11 cellular contexts compared by ENCODE assay signal in the genomic region with DNA sequence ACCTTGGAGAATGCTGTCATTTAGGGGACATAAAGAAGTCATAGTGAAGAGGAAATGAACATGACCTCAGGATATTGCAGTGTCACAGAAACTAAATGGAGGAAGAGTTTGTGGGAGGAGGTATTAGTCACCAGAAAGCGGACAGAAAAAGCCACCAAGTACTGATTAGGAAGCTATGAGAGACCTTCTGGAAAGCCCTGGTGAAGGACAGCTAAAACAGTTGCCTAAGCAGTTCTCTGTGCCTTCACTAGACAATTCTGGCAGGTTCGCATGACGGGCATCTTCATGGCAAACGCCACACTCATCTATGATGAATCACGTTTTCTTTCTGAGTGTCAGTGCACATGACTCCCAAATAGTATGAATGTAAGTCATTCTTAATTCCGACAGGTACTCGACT.
DNase-seq lines count a peak whose midpoint lies in the region; ATAC-seq, FAIRE-seq and TF ChIP-seq lines count a peak whose summit lies in the region.
"Had no signal": no experiment of that assay in that cellular context is flagged by ENCODE, and none has a peak within 500 bp of the region (broad histone marks: within the 10 kb centered on the region; RNA-seq: fewer than 3 reads in every experiment).

No MANE protein-coding gene starts in this region.

- no peaks in the 10 kb centered on the region for H3K4me1 Mint-ChIP-seq in activated T-helper 17 cell treated with anti-CD3 and anti-CD28 coated beads, Interleukin-2, amount 50 U/mL, for 72 hours
- no peaks in the 10 kb centered on the region for H3K4me1 Mint-ChIP-seq in activated T-cell treated with anti-CD3 and anti-CD28 coated beads, Interleukin-2, amount 50 U/mL, for 4 hours (ENCODE audit: low read depth)

- no peak for TF ChIP-seq POLR2A in GM12891 (IDR thresholded peaks at IDR 0.05; ENCODE audit: low read depth, low read length)

- FAIRE-seq in HTR-8/SVneo (lab: Jason Lieb, UNC) (peak; percentile 31), GM12891 (lab: Jason Lieb, UNC) (no peak)
- FAIRE-seq: kidney, urothelium cell line had no signal

- H3K36me3 Mint-ChIP-seq in activated T-helper 17 cell treated with anti-CD3 and anti-CD28 coated beads, Interleukin-2, amount 50 U/mL, for 72 hours (ENCODE audit: low read depth): no peaks in the 10 kb centered on the region
- no peaks in the 10 kb centered on the region for H3K36me3 Mint-ChIP-seq in activated T-cell treated with anti-CD3 and anti-CD28 coated beads, Interleukin-2, amount 50 U/mL, for 4 hours (ENCODE audit: insufficient read depth)

- no peaks in the 10 kb centered on the region for H3K27me3 Mint-ChIP-seq in activated T-helper 17 cell treated with anti-CD3 and anti-CD28 coated beads, Interleukin-2, amount 50 U/mL, for 72 hours
- H3K27me3 Mint-ChIP-seq in activated T-cell treated with anti-CD3 and anti-CD28 coated beads, Interleukin-2, amount 50 U/mL, for 4 hours (ENCODE audit: low read depth): no peaks in the 10 kb centered on the region

- H3K4me3 Mint-ChIP-seq in activated T-helper 17 cell treated with anti-CD3 and anti-CD28 coated beads, Interleukin-2, amount 50 U/mL, for 72 hours: no peak overlapping the region
- H3K4me3 Mint-ChIP-seq in activated T-cell treated with anti-CD3 and anti-CD28 coated beads, Interleukin-2, amount 50 U/mL, for 4 hours: no peak overlapping the region

- H3K9me3 Mint-ChIP-seq in activated T-helper 17 cell treated with anti-CD3 and anti-CD28 coated beads, Interleukin-2, amount 50 U/mL, for 72 hours: no peaks in the 10 kb centered on the region
- H3K9me3 Mint-ChIP-seq in activated T-cell treated with anti-CD3 and anti-CD28 coated beads, Interleukin-2, amount 50 U/mL, for 4 hours: no peaks in the 10 kb centered on the region

- DNase-seq in AML-193 (lab: John Stamatoyannopoulos, UW) (peak; percentile 86 to 94), HTR-8/SVneo (ENCODE audit: insufficient read length, low spot score) (no peak), NCI-H345 (lab: John Stamatoyannopoulos, UW) (no peak), GM12891 (ENCODE audit: insufficient read length, low spot score) (no peak)
- no peak for DNase-seq in activated T-cell treated with anti-CD3 and anti-CD28 coated beads, Interleukin-2, amount 50 U/mL, for 4 hours
- DNase-seq: kidney had no signal

- H3K27ac Mint-ChIP-seq in activated T-helper 17 cell treated with anti-CD3 and anti-CD28 coated beads, Interleukin-2, amount 50 U/mL, for 72 hours: no peak overlapping the region
- H3K27ac Mint-ChIP-seq: progenitor cell of endocrine pancreas had no signal

- peak; percentile 88 for ATAC-seq in GM19351 (IDR thresholded peaks at IDR 0.05; ENCODE audit: unreplicated experiment)
- ATAC-seq in activated T-helper 17 cell treated with anti-CD3 and anti-CD28 coated beads, Interleukin-2, amount 50 U/mL, for 72 hours (replicated peaks): peak; percentile 18
- ATAC-seq in GM21528 (IDR thresholded peaks at IDR 0.05; ENCODE audit: low FRiP score, unreplicated experiment): no peak
- no peak for ATAC-seq in activated T-cell treated with anti-CD3 and anti-CD28 coated beads, Interleukin-2, amount 50 U/mL, for 4 hours

TF ChIP-seq in GM12891, 5 proteins besides CTCF, POLR2A, EP300 and RAD21:
- TF ChIP-seq POLR2AphosphoS5 (IDR thresholded peaks at IDR 0.05; ENCODE audit: low read depth, low read length) (no peak), POU2F2 (IDR thresholded peaks at IDR 0.05; ENCODE audit: low read depth, low read length) (no peak), SPI1 (IDR thresholded peaks at IDR 0.05; ENCODE audit: low read depth, low read length) (no peak)
TF ChIP-seq in GM12891: peak in this region for 0.

Comparison
In these comparisons a context has a peak if more than half of its experiments do, and no peak if none do; other contexts are left out.
1. DNase-seq: peak in AML-193 (2 of 2); none in HTR-8/SVneo (single experiment), activated T-cell treated with anti-CD3 and anti-CD28 coated beads, Interleukin-2, amount 50 U/mL, for 4 hours (single experiment), NCI-H345 (single experiment) and GM12891 (single experiment).
2. ATAC-seq: peak in GM19351 (single experiment) and activated T-helper 17 cell treated with anti-CD3 and anti-CD28 coated beads, Interleukin-2, amount 50 U/mL, for 72 hours (single experiment); none in GM21528 (single experiment) and activated T-cell treated with anti-CD3 and anti-CD28 coated beads, Interleukin-2, amount 50 U/mL, for 4 hours (0 of 2).